In genomic region chr4:88697588-88698329, GRCh38 we compare ENCODE assay signal across 8 cellular contexts. TPM values are rescaled to one million over a fixed set of nuclear protein-coding genes. Genes with fewer than 3 reads are reported as not detected.
DNase-seq lines count a peak whose midpoint lies in the region; ATAC-seq and TF ChIP-seq lines count a peak whose summit lies in the region.

Gene NAP1L5, minus strand, starts transcription at chr4:88697829. Its CDS starts 75 bp downstream, at chr4:88697754.

- no peaks in the 10 kb centered on the region for H3F3A ChIP-seq in GM23338 (replicated peaks; ENCODE audit: low read depth)

- H3K36me3 Mint-ChIP-seq in GM23338 (ENCODE audit: low read depth) = no peaks in the 10 kb centered on the region

- peak within 1 kb of the TSS; percentile 78 for H3K4me3 Mint-ChIP-seq in GM23338

- peak; percentile 63 for DNase-seq in ELR (ENCODE audit: low read depth)
- peak; percentile 58 for DNase-seq in GM23338 (ENCODE audit: low spot score)
- DNase-seq in M059J (ENCODE audit: low read depth) = peak; percentile 72
- DNase-seq in activated CD4-positive, CD25-positive, alpha-beta regulatory T cell treated with anti-CD3 and anti-CD28 coated beads, Interleukin-2, amount 50 U/mL, for 16 hours (ENCODE audit: low read depth, low spot score) = peak; percentile 45
- DNase-seq in central memory CD4-positive, alpha-beta T cell = peak; percentile 84
- DNase-seq in kidney epithelial cell (ENCODE audit: low read depth) = no peak
- peak; percentile 75 for DNase-seq in stimulated activated CD4-positive, alpha-beta T cell treated with anti-CD3 and anti-CD28 coated beads, Interleukin-15, amount 100 ng/mL, for 24 hours
- no peak for DNase-seq in NCI-H446 treated with DMSO at 0.1 percent for 48 hours (lab: John Stamatoyannopoulos, UW)

- ATAC-seq in GM23338 = peak; percentile 88

- peak within 1 kb of the TSS; percentile 87 for H2AFZ ChIP-seq in GM23338

- peaks cover 2% of the 10 kb centered on the region; the same call in 2 of the 3 replicates for H3K4me1 Mint-ChIP-seq in GM23338

- TF ChIP-seq CTCF in GM23338 (conservative IDR thresholded peaks at IDR 0.05; ENCODE audit: low read depth in 2 of 2) = no peak
- no peak for TF ChIP-seq CTCF in kidney epithelial cell (IDR thresholded peaks at IDR 0.05; ENCODE audit: insufficient read depth, low read length, poor library complexity, severe bottlenecking)

- H3K27me3 ChIP-seq in GM23338 (ENCODE audit: insufficient read depth) (peaks cover 5% of the 10 kb centered on the region; the same call in 1 of the 2 replicates), kidney epithelial cell (ENCODE audit: control insufficient read depth, insufficient read depth, low read length) (no peaks in the 10 kb centered on the region)

- H3K9me3 Mint-ChIP-seq in GM23338 = no peaks in the 10 kb centered on the region

- no peak within 1 kb of the TSS for H3K27ac Mint-ChIP-seq in GM23338

- no peaks in the 10 kb centered on the region for H3K9me2 ChIP-seq in GM23338 (ENCODE audit: insufficient read depth)

- H3K27me3 Mint-ChIP-seq in GM23338 (ENCODE audit: insufficient read depth, low read depth, poor library complexity) = peaks cover 6% of the 10 kb centered on the region

- no peaks in the 10 kb centered on the region for H3K4me1 ChIP-seq in GM23338 (ENCODE audit: insufficient read depth)

- peak within 1 kb of the TSS; percentile 81 for H3K4me2 ChIP-seq in GM23338

- H4K20me1 ChIP-seq in GM23338 (replicated peaks; ENCODE audit: insufficient read depth) = no peaks in the 10 kb centered on the region

- H3K36me3 ChIP-seq in GM23338 (ENCODE audit: insufficient read depth) (no peaks in the 10 kb centered on the region), kidney epithelial cell (ENCODE audit: control insufficient read depth, insufficient read depth, low read length) (no peaks in the 10 kb centered on the region)

- H3K27ac ChIP-seq in GM23338 (ENCODE audit: low read depth) = no peak within 1 kb of the TSS

- no peaks in the 10 kb centered on the region for H3K79me2 ChIP-seq in GM23338 (replicated peaks; ENCODE audit: insufficient read depth)

- peak within 1 kb of the TSS; percentile 59 for H3K4me3 ChIP-seq in GM23338
- peak within 1 kb of the TSS; percentile 67 for H3K4me3 ChIP-seq in kidney epithelial cell (ENCODE audit: low read depth, low read length)

TF ChIP-seq in GM23338, 12 proteins besides CTCF, POLR2A, EP300 and RAD21:
- TF ChIP-seq NANOG (IDR thresholded peaks at IDR 0.05; ENCODE audit: borderline replicate concordance) = no peak
- TF ChIP-seq CREB1 (CRISPR knock-in tag; IDR thresholded peaks at IDR 0.05; ENCODE audit: low read depth) = peak; percentile 85

RNA-seq across cellular contexts. Expression of gene NAP1L5, which starts in this region (rescaled TPM):
- 1.3 and 2.0 TPM in 2 replicates for total RNA-seq in GM23338 (2014; rRNA removed; shearing (Covaris generic))
- polyA plus RNA-seq in GM23338 (2016; fragmentation: Nextera tagmentation; extraction: Ambion mirVana) = 2.4 and 3.9 TPM in 2 replicates
- total RNA-seq in M059J (2014; rRNA removed; shearing (Covaris generic)) = 8.4 and 13.8 TPM in 2 replicates
- total RNA-seq in kidney epithelial cell = 0.96 and 2.5 TPM in 2 replicates

Comparison
In these comparisons a context has a peak if more than half of its experiments do, and no peak if none do; other contexts are left out.
1. DNase-seq: peak in ELR (single experiment), GM23338 (single experiment), M059J (single experiment), activated CD4-positive, CD25-positive, alpha-beta regulatory T cell treated with anti-CD3 and anti-CD28 coated beads, Interleukin-2, amount 50 U/mL, for 16 hours (single experiment), central memory CD4-positive, alpha-beta T cell (single experiment) and stimulated activated CD4-positive, alpha-beta T cell treated with anti-CD3 and anti-CD28 coated beads, Interleukin-15, amount 100 ng/mL, for 24 hours (single experiment); none in kidney epithelial cell (single experiment) and NCI-H446 treated with DMSO at 0.1 percent for 48 hours (single experiment).